Comparison of ENCODE assay signal across 13 cellular contexts in genomic region chr2:218984239-218985020, GRCh38. TPM values are rescaled to one million over a fixed set of nuclear protein-coding genes. Genes with fewer than 3 reads are reported as not detected.
DNase-seq lines count a peak whose midpoint lies in the region; ATAC-seq and TF ChIP-seq lines count a peak whose summit lies in the region.
"Had no signal": no experiment of that assay in that cellular context is flagged by ENCODE, and none has a peak within 500 bp of the region (broad histone marks: within the 10 kb centered on the region; RNA-seq: fewer than 3 reads in every experiment).

No MANE protein-coding gene starts in this region.

- TF ChIP-seq EP300 in suprapubic skin (IDR thresholded peaks at IDR 0.05) = no peak

- H3K4me3 ChIP-seq in PC-3 (ENCODE audit: low read length) = peak overlapping the region; percentile 54
- H3K4me3 ChIP-seq in iPS-15b (ENCODE audit: low read depth, low read length) = peak overlapping the region; percentile 12
- H3K4me3 ChIP-seq in suprapubic skin = peak overlapping the region; percentile 0

- H3K4me1 Mint-ChIP-seq in activated naive CD4-positive, alpha-beta T cell treated with anti-CD3 and anti-CD28 coated beads, Interleukin-2, amount 10 ng/mL, durations not matched to agents 7 days and 5 days = peaks cover 29% of the 10 kb centered on the region

- peaks cover 4% of the 10 kb centered on the region for H3K36me3 Mint-ChIP-seq in activated naive CD4-positive, alpha-beta T cell treated with anti-CD3 and anti-CD28 coated beads, Interleukin-2, amount 10 ng/mL, durations not matched to agents 7 days and 5 days

- H3K9me3 Mint-ChIP-seq in activated naive CD4-positive, alpha-beta T cell treated with anti-CD3 and anti-CD28 coated beads, Interleukin-2, amount 10 ng/mL, durations not matched to agents 7 days and 5 days = no peaks in the 10 kb centered on the region

- intact Hi-C loops in PC-3 (cut with micrococcal nuclease) = loop anchor here (5.0 kb wide), 1 partner anchor 107 kb away; no protein-coding TSS in a partner anchor

- peak overlapping the region; percentile 67 for H3K4me2 ChIP-seq in PC-3 (ENCODE audit: low read length)

- CTCF ChIA-PET in activated naive CD4-positive, alpha-beta T cell treated with anti-CD3 and anti-CD28 coated beads, Interleukin-2, amount 10 ng/mL, durations not matched to agents 7 days and 5 days (lab: Charles Lee) = interaction anchor here (0.9 kb wide), 1 partner anchor 10 kb away, joined by 3 read pairs; no protein-coding TSS in a partner anchor
- CTCF ChIA-PET in PC-3 (lab: Charles Lee) = no interaction called here

- no TSS peak for BruUV-seq in PC-3 (replicated peaks; lab: Mats Ljungman, UMichigan)

- peak overlapping the region; percentile 53; the same call in 1 of the 2 replicates for H2AFZ ChIP-seq in PC-3 (ENCODE audit: low read length)

- TF ChIP-seq CTCF in PC-3 (conservative IDR thresholded peaks at IDR 0.05; ENCODE audit: low read depth, low read length) (no peak), suprapubic skin (IDR thresholded peaks at IDR 0.05) (no peak)

- H3K27me3 Mint-ChIP-seq in activated naive CD4-positive, alpha-beta T cell treated with anti-CD3 and anti-CD28 coated beads, Interleukin-2, amount 10 ng/mL, durations not matched to agents 7 days and 5 days = peaks cover 98% of the 10 kb centered on the region

- H4K20me1 ChIP-seq in PC-3 (ENCODE audit: low read length) = no peaks in the 10 kb centered on the region

- H3K27ac Mint-ChIP-seq in activated naive CD4-positive, alpha-beta T cell treated with anti-CD3 and anti-CD28 coated beads, Interleukin-2, amount 10 ng/mL, durations not matched to agents 7 days and 5 days = peak overlapping the region; percentile 52

- POLR2A ChIA-PET in PC-3 (lab: Charles Lee; ENCODE audit: unreplicated experiment) = interaction anchor here (0.8 kb wide), 1 partner anchor 58 kb away, joined by 4 read pairs; no protein-coding TSS in a partner anchor

- no peaks in the 10 kb centered on the region for H3K36me3 ChIP-seq in PC-3 (ENCODE audit: low read depth, low read length)
- no peaks in the 10 kb centered on the region for H3K36me3 ChIP-seq in iPS-15b (ENCODE audit: control insufficient read depth, insufficient read depth, low read length)
- H3K36me3 ChIP-seq in suprapubic skin = no peaks in the 10 kb centered on the region

- H3K4me1 ChIP-seq in PC-3 (ENCODE audit: insufficient read depth, low read length) (no peaks in the 10 kb centered on the region), iPS-15b (ENCODE audit: control insufficient read depth, insufficient read depth, low read length) (peaks cover 3% of the 10 kb centered on the region), suprapubic skin (peaks cover 50% of the 10 kb centered on the region)

- H3K9ac ChIP-seq in PC-3 (ENCODE audit: low read length) (no peak overlapping the region), iPS-15b (ENCODE audit: low read depth, low read length) (no peak overlapping the region)

- peak; percentile 10; the same call in 1 of the 2 replicates for ATAC-seq in PC-3

- H3K9me2 ChIP-seq in PC-3 (replicated peaks; ENCODE audit: low read length) = no peaks in the 10 kb centered on the region

- H3K79me2 ChIP-seq in PC-3 (ENCODE audit: low read length) = no peaks in the 10 kb centered on the region

- no peak for TF ChIP-seq POLR2A in suprapubic skin (IDR thresholded peaks at IDR 0.05)

- H3K4me3 Mint-ChIP-seq in activated naive CD4-positive, alpha-beta T cell treated with anti-CD3 and anti-CD28 coated beads, Interleukin-2, amount 10 ng/mL, durations not matched to agents 7 days and 5 days = no peak overlapping the region

- no peaks in the 10 kb centered on the region for H3K9me3 ChIP-seq in PC-3 (ENCODE audit: low read length)
- H3K9me3 ChIP-seq in iPS-15b (ENCODE audit: control insufficient read depth, insufficient read depth, low read length) = no peaks in the 10 kb centered on the region
- no peaks in the 10 kb centered on the region for H3K9me3 ChIP-seq in suprapubic skin

- no peaks in the 10 kb centered on the region for H3F3A ChIP-seq in PC-3 (ENCODE audit: low read length, unreplicated experiment)

- peaks cover 55% of the 10 kb centered on the region for H3K27me3 ChIP-seq in PC-3 (ENCODE audit: low read length)
- peaks cover 90% of the 10 kb centered on the region for H3K27me3 ChIP-seq in iPS-15b (ENCODE audit: control insufficient read depth, insufficient read depth, low read length)
- H3K27me3 ChIP-seq in suprapubic skin = peaks cover 100% of the 10 kb centered on the region

- DNase-seq in activated naive CD4-positive, alpha-beta T cell treated with anti-CD3 and anti-CD28 coated beads, Interleukin-2, amount 10 ng/mL, durations not matched to agents 7 days and 5 days = no peak
- no peak for DNase-seq in activated naive CD4-positive, alpha-beta T cell treated with anti-CD3 and anti-CD28 coated beads, Interleukin-2, amount 50 U/mL, for 16 hours
- DNase-seq in PC-3 (peak; percentile 16), suprapubic skin (ENCODE audit: low spot score in 2 of 2) (peak in 1 of 2 donors; percentile 48), T1000 (lab: John Stamatoyannopoulos, UW) (no peak), GM19238 (ENCODE audit: insufficient read length, low spot score) (no peak), activated gamma-delta T cell (lab: John Stamatoyannopoulos, UW) (no peak)
- DNase-seq: central memory CD4-positive, alpha-beta T cell; EL; IMR-90; T-helper 2 cell had no signal

- H3K27ac ChIP-seq in PC-3 (ENCODE audit: low read length) = no peak overlapping the region
- H3K27ac ChIP-seq in suprapubic skin = no peak overlapping the region

- under 1% methylated on average over 40 of the region's 50 CpGs for WGBS in suprapubic skin

RNA-seq across cellular contexts. Expression of gene FEV, which starts 0.6 kb away (rescaled TPM):
- total RNA-seq in PC-3 (2014; rRNA removed) = 0.07 TPM in 1 of 2 replicates, not detected in the other
- total RNA-seq in suprapubic skin = not detected
- total RNA-seq: IMR-90, kidney epithelial cell had no signal

RNA-seq across cellular contexts. Expression of gene CRYBA2, which starts 8.8 kb away (rescaled TPM):
- total RNA-seq in PC-3 (2014; rRNA removed) (6.4 and 13.5 TPM in 2 replicates), suprapubic skin (not detected)
- total RNA-seq: IMR-90, kidney epithelial cell had no signal

RNA-seq across cellular contexts. Expression of gene CDK5R2, which starts 25.0 kb away (rescaled TPM):
- total RNA-seq in PC-3 (2014; rRNA removed) = 0.11 and 0.35 TPM in 2 replicates
- total RNA-seq in suprapubic skin = not detected
- total RNA-seq: IMR-90 had no signal

RNA-seq across cellular contexts. Expression of gene CFAP65, which starts 56.9 kb away (rescaled TPM):
- total RNA-seq in PC-3 (2014; rRNA removed) = 0.17 and 0.18 TPM in 2 replicates
- total RNA-seq in suprapubic skin = not detected
- total RNA-seq: IMR-90, kidney epithelial cell had no signal

Comparison
In these comparisons a context has a peak if more than half of its experiments do, and no peak if none do; other contexts are left out.
1. H3K4me3 ChIP-seq: peak in every context shown above with its lines; median percentile 54 in PC-3; 12 in iPS-15b; 0 in suprapubic skin.